ENCODE assay signal across 21 cellular contexts in genomic region chr17:63635313-63635712, GRCh38. TPM values are rescaled to one million over a fixed set of nuclear protein-coding genes. Genes with fewer than 3 reads are reported as not detected.
DNase-seq lines count a peak whose midpoint lies in the region; ATAC-seq, FAIRE-seq and TF ChIP-seq lines count a peak whose summit lies in the region.
"Had no signal": no experiment of that assay in that cellular context is flagged by ENCODE, and none has a peak within 500 bp of the region (broad histone marks: within the 10 kb centered on the region; RNA-seq: fewer than 3 reads in every experiment).

No MANE protein-coding gene starts in this region.

- no peak for TF ChIP-seq RAD21 in K562 (CRISPR knock-in tag; conservative IDR thresholded peaks at IDR 0.05 in 1 of 2, IDR thresholded peaks at IDR 0.05 in 1 of 2)

- FAIRE-seq in K562 (lab: Jason Lieb, UNC) (no peak), pancreas (lab: Jason Lieb, UNC) (no peak)
- FAIRE-seq: GM12891, HepG2 had no signal

- no peak for TF ChIP-seq EP300 in K562 (IDR thresholded peaks at IDR 0.05; ENCODE audit: low read length)

- no peak overlapping the region for H3K4me3 ChIP-seq in left ventricle myocardium inferior
- H3K4me3 ChIP-seq in K562 = no peak overlapping the region
- H3K4me3 ChIP-seq in pancreas = no peak overlapping the region

- DNase-seq in left ventricle myocardium inferior = no peak
- DNase-seq in left cardiac atrium = no peak
- DNase-seq in K562 (ENCODE audit: extremely low read depth in 1 of 4, low spot score in 3 of 4) = no peak
- DNase-seq in pancreas = no peak
- no peak for DNase-seq in epidermal melanocyte (ENCODE audit: insufficient read length, low spot score)
- no peak for DNase-seq in AML-193 (lab: John Stamatoyannopoulos, UW)
- DNase-seq: Caco-2; CD4-positive, alpha-beta memory T cell; DND-41; H7; KBM-7; MM.1S; NCI-H1092; NCI-H1436; NCI-H187 treated with DMSO at 0.1 percent for 48 hours; NCI-H2107; NCI-H526 treated with DMSO at 0.1 percent for 48 hours; SHP77 had no signal

- TF ChIP-seq POLR2A in K562 (conservative IDR thresholded peaks at IDR 0.05) = no peak

- H3K9ac ChIP-seq in K562 (ENCODE audit: insufficient read depth in 1 of 2, low read depth in 2 of 2, low read length in 2 of 2) = no peak overlapping the region

- intact Hi-C loops in left ventricle myocardium inferior (cut with micrococcal nuclease) = no loop called here
- intact Hi-C loops in left cardiac atrium (cut with DNase I) = no loop called here
- intact Hi-C loops in K562 (cut with micrococcal nuclease) = no loop called here
- intact Hi-C loops in pancreas (cut with DNase I) = no loop called here

- no peaks in the 10 kb centered on the region for H3K9me3 ChIP-seq in left ventricle myocardium inferior (replicated peaks)
- H3K9me3 ChIP-seq in K562 (replicated peaks; ENCODE audit: control insufficient read depth, insufficient read depth, low read depth, low read length) = no peaks in the 10 kb centered on the region
- H3K9me3 ChIP-seq in pancreas = no peaks in the 10 kb centered on the region
- H3K9me3 ChIP-seq: Caco-2 had no signal

- H3K36me3 ChIP-seq in left ventricle myocardium inferior (peaks cover 42% of the 10 kb centered on the region), K562 (ENCODE audit: control insufficient read depth, insufficient read depth, low read length) (peaks cover 34% of the 10 kb centered on the region), pancreas (peaks cover 0 to 14% (median 0%) of the 10 kb centered on the region in 3 donors)

- H3K27ac ChIP-seq in left ventricle myocardium inferior (replicated peaks) = peak overlapping the region; percentile 61
- peak overlapping the region; percentile 75; the same call in 1 of the 3 replicates for H3K27ac ChIP-seq in K562 (ENCODE audit: extremely low read depth, low read depth, low read length)
- peak overlapping the region in 2 of 4 donors; percentile 38 to 51 for H3K27ac ChIP-seq in pancreas

- H4K20me1 ChIP-seq in K562 (replicated peaks; ENCODE audit: control insufficient read depth, insufficient read depth, low read length) = no peaks in the 10 kb centered on the region

- ATAC-seq in left cardiac atrium (no peak), K562 (no peak), pancreas (peak; percentile 35 to 56 (median 46)), HG03469 (IDR thresholded peaks at IDR 0.05; ENCODE audit: unreplicated experiment) (no peak)
- ATAC-seq: HepG2 had no signal

- no peak overlapping the region for H3K4me2 ChIP-seq in K562 (ENCODE audit: insufficient read depth, low read length)

- no TSS peak for BruUV-seq in K562 (replicated peaks; lab: Mats Ljungman, UMichigan)

- no peak overlapping the region for H2AFZ ChIP-seq in K562 (ENCODE audit: low read depth, low read length)

- POLR2A ChIA-PET in K562 (lab: Yijun Ruan, JAX) = interaction anchor here (1.9 to 2.0 kb wide), 3 partner anchors 8 to 12 kb away, joined by 4 to 10 read pairs (median 7); no protein-coding TSS in a partner anchor

- H3K4me1 ChIP-seq in left ventricle myocardium inferior (peaks cover 69% of the 10 kb centered on the region), K562 (replicated peaks in 1 of 2; ENCODE audit: control insufficient read depth in 2 of 2, insufficient read depth in 2 of 2, low read length in 2 of 2) (peaks cover 3 to 23% of the 10 kb centered on the region in 2 experiments; a peak in 4 of 5 replicates), pancreas (peaks cover 0 to 39% (median 0%) of the 10 kb centered on the region in 3 donors)
- H3K4me1 ChIP-seq: Caco-2 had no signal

- TF ChIP-seq CTCF in left ventricle myocardium inferior (IDR thresholded peaks at IDR 0.05; ENCODE audit: borderline replicate concordance) = no peak
- no peak for TF ChIP-seq CTCF in K562 (IDR thresholded peaks at IDR 0.05 in 2 of 3, conservative IDR thresholded peaks at IDR 0.05 in 1 of 3; ENCODE audit: insufficient read depth in 2 of 3, low read depth in 1 of 3, low read length in 3 of 3)
- no peak for TF ChIP-seq CTCF in pancreas (IDR thresholded peaks at IDR 0.05)

- CTCF ChIA-PET in K562 (lab: Yijun Ruan, JAX; ENCODE audit: low intra/inter-chr PET ratio) = no interaction called here

- 72% methylated on average over 2 of the region's 2 CpGs for WGBS in K562 (ENCODE audit: insufficient coverage, low coverage, missing lambda C conversion rate)
- WGBS in pancreas, 2 donors = 38 to 49% methylated on average over 2 of the region's 2 CpGs

- no peaks in the 10 kb centered on the region for H3K79me2 ChIP-seq in K562 (ENCODE audit: control insufficient read depth, insufficient read depth, low read length)

- in situ Hi-C loops in K562 (cut with MboI) = no loop called here

- H3K27me3 ChIP-seq in left ventricle myocardium inferior (ENCODE audit: low read depth) (no peaks in the 10 kb centered on the region), K562 (ENCODE audit: control insufficient read depth in 2 of 2, insufficient read depth in 2 of 2, low read length in 2 of 2) (no peaks in the 10 kb centered on the region), pancreas (no peaks in the 10 kb centered on the region)

- no peaks in the 10 kb centered on the region for H3K9me1 ChIP-seq in K562 (ENCODE audit: control insufficient read depth, insufficient read depth, low read length)

TF ChIP-seq in K562, 482 proteins besides CTCF, POLR2A, EP300 and RAD21:
- TF ChIP-seq PHF20 (IDR thresholded peaks at IDR 0.05; ENCODE audit: partially characterized antibody) = no peak
- peak; percentile 18 for TF ChIP-seq DACH1 (IDR thresholded peaks at IDR 0.05; ENCODE audit: partially characterized antibody)
- TF ChIP-seq EHMT2 (IDR thresholded peaks at IDR 0.05) = no peak

RNA-seq across cellular contexts. Expression of gene MAP3K3, which starts 13.1 kb away (rescaled TPM):
- total RNA-seq in left ventricle myocardium inferior (41.3 TPM), left cardiac atrium (10 to 100 TPM; 38.2 to 45.3 TPM), K562 (2014; rRNA removed) (11.7 and 14.6 TPM in 2 replicates), K562 (2014; rRNA removed; fragmentation: Illumina TruSeq; extraction: Trizol) (9.0 and 9.4 TPM in 2 replicates), K562 (2015; rRNA removed; fragmentation: Illumina TruSeq; extraction: Trizol) (12.7 and 12.8 TPM in 2 replicates), K562 (2021) (15.0 and 16.5 TPM in 2 replicates), pancreas (10 to 100 TPM in 3 of 6 donors, 1 to 10 TPM in 3; 8.4 to 21.9 (median 9.9) TPM)
- 42.0 and 66.8 TPM in 2 replicates for total RNA-seq in K562 (2011; cell fraction: chromatin; rRNA removed; ENCODE audit: low replicate concordance)
- total RNA-seq in K562 (2011; cell fraction: nucleolus; rRNA removed) = 33.2 and 37.2 TPM in 2 replicates
- total RNA-seq in K562 (2011; cell fraction: nucleoplasm; rRNA removed) = 33.3 and 38.9 TPM in 2 replicates
- polyA plus RNA-seq in K562 (2011; rRNA removed) (13.4 and 14.4 TPM in 2 replicates), K562 (2014; fragmentation: Illumina TruSeq; extraction: Trizol) (12.1 and 12.9 TPM in 2 replicates), K562 (2014; fragmentation: Nextera tagmentation; extraction: Ambion mirVana) (1 to 10 TPM in 1 of 2 experiments, under 1 TPM in 1; 0.69 to 1.7 TPM), K562 (2014; rRNA removed) (11.1 and 12.3 TPM in 2 replicates), pancreas (10 to 100 TPM; 13.4 to 16.9 TPM)
- polyA plus RNA-seq in K562 (2011; cell fraction: cytosol; rRNA removed) = 10.7 and 12.3 TPM in 2 replicates
- polyA plus RNA-seq in K562 (2011; cell fraction: nucleus; rRNA removed) = 35.2 and 39.7 TPM in 2 replicates
- 11.4 and 12.2 TPM in 2 replicates for polyA plus RNA-seq in K562 (2012)
- 14.7 and 15.8 TPM in 2 replicates for polyA minus RNA-seq in K562 (2011; rRNA and poly(A)+ RNA removed)
- 11.4 and 12.7 TPM in 2 replicates for polyA minus RNA-seq in K562 (2011; cell fraction: cytosol; rRNA and poly(A)+ RNA removed)
- 19.0 and 22.8 TPM in 2 replicates for polyA minus RNA-seq in K562 (2011; cell fraction: nucleus; rRNA and poly(A)+ RNA removed)

RNA-seq across cellular contexts. Expression of gene TACO1, which starts 34.6 kb away (rescaled TPM):
- 44.7 TPM for total RNA-seq in left ventricle myocardium inferior
- total RNA-seq in left cardiac atrium = 10 to 100 TPM; 32.4 to 33.6 TPM
- total RNA-seq in K562 (2011; cell fraction: chromatin; rRNA removed; ENCODE audit: low replicate concordance) = 12.0 and 16.8 TPM in 2 replicates
- total RNA-seq in K562 (2011; cell fraction: nucleolus; rRNA removed) = 12.2 TPM in 2 replicates
- 11.5 and 13.8 TPM in 2 replicates for total RNA-seq in K562 (2011; cell fraction: nucleoplasm; rRNA removed)
- total RNA-seq in K562 (2014; rRNA removed) = 18.7 and 23.9 TPM in 2 replicates
- 24.7 and 25.2 TPM in 2 replicates for total RNA-seq in K562 (2014; rRNA removed; fragmentation: Illumina TruSeq; extraction: Trizol)
- total RNA-seq in K562 (2015; rRNA removed; fragmentation: Illumina TruSeq; extraction: Trizol) = 29.6 and 30.9 TPM in 2 replicates
- 40.8 and 42.1 TPM in 2 replicates for total RNA-seq in K562 (2021)
- 26.9 and 33.2 TPM in 2 replicates for polyA plus RNA-seq in K562 (2011; rRNA removed)
- polyA plus RNA-seq in K562 (2011; cell fraction: cytosol; rRNA removed) = 24.0 and 38.5 TPM in 2 replicates
- polyA plus RNA-seq in K562 (2011; cell fraction: nucleus; rRNA removed) = 15.0 and 17.0 TPM in 2 replicates
- polyA plus RNA-seq in K562 (2012) = 25.8 and 34.2 TPM in 2 replicates
- polyA plus RNA-seq in K562 (2014; fragmentation: Illumina TruSeq; extraction: Trizol) = 31.9 and 40.3 TPM in 2 replicates
- polyA plus RNA-seq in K562 (2014; fragmentation: Nextera tagmentation; extraction: Ambion mirVana) = 10 to 100 TPM; 10.3 to 10.4 TPM
- 41.6 and 42.3 TPM in 2 replicates for polyA plus RNA-seq in K562 (2014; rRNA removed)
- 22.3 and 29.2 TPM in 2 replicates for polyA minus RNA-seq in K562 (2011; rRNA and poly(A)+ RNA removed)
- polyA minus RNA-seq in K562 (2011; cell fraction: cytosol; rRNA and poly(A)+ RNA removed) = 9.6 and 15.9 TPM in 2 replicates
- polyA minus RNA-seq in K562 (2011; cell fraction: nucleus; rRNA and poly(A)+ RNA removed) = 5.1 and 5.7 TPM in 2 replicates
- total RNA-seq in pancreas = 10 to 100 TPM in 1 of 6 donors, 1 to 10 TPM in 5; 5.6 to 10.5 (median 7.6) TPM
- 10 to 100 TPM in 1 of 2 donors, 1 to 10 TPM in 1; 9.5 to 11.6 TPM for polyA plus RNA-seq in pancreas

Comparison
In these comparisons a context has a peak if more than half of its experiments do, and no peak if none do; other contexts are left out.
1. ATAC-seq: peak in pancreas (4 of 4); none in left cardiac atrium (0 of 2), K562 (single experiment) and HG03469 (single experiment).